Comparison of ENCODE assay signal across 17 cellular contexts in the genomic region with DNA sequence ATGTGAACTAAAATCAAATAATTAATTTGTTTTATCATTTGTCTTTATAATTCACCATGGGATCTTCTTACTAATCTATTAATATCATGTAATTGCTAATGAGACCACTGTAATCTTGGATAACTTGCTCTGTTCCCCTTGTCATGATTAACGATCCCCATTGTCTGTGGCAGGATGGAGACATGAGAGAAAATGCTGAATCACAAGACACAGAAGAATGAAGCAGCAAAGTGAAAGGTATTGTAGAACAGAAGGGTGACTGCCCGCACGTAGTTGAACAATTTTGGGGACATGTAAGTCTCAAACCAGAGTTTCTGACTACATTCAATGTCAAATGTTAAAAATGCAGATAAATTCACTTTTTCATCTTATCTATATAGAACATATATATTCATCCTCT.
DNase-seq lines count a peak whose midpoint lies in the region; ATAC-seq, FAIRE-seq and TF ChIP-seq lines count a peak whose summit lies in the region.
"Had no signal": no experiment of that assay in that cellular context is flagged by ENCODE, and none has a peak within 500 bp of the region (broad histone marks: within the 10 kb centered on the region; RNA-seq: fewer than 3 reads in every experiment).

No MANE protein-coding gene starts in this region.

- H3K27ac ChIP-seq in A549 (peak overlapping the region; percentile 51 to 59; a peak in 3 of 6 replicates), coronary artery (no peak overlapping the region)
- H3K27ac ChIP-seq: RWPE1 had no signal

- H3K9me3 ChIP-seq in A549 = no peaks in the 10 kb centered on the region

- no peak for TF ChIP-seq EP300 in A549 (IDR thresholded peaks at IDR 0.05)

- CTCF ChIA-PET in A549 (lab: Yijun Ruan, JAX) = no interaction called here

- WGBS in A549 (ENCODE audit: missing lambda C conversion rate) = 22% methylated on average over 3 of the region's 3 CpGs

- H3K4me1 Mint-ChIP-seq in brain = peaks cover 20% of the 10 kb centered on the region
- H3K4me1 Mint-ChIP-seq: B cell, T-cell had no signal

- no peaks in the 10 kb centered on the region for H3K9me3 Mint-ChIP-seq in brain

- DNase-seq in A549 (ENCODE audit: low read depth in 1 of 2, low spot score in 1 of 2) (peak in 1 of 2 experiments; percentile 23), H4 (ENCODE audit: low spot score) (peak; percentile 36), SHP77 treated with DMSO at 0.1 percent for 48 hours (lab: John Stamatoyannopoulos, UW) (peak; percentile 18), coronary artery (ENCODE audit: low spot score) (no peak), NCI-H2029 (lab: John Stamatoyannopoulos, UW) (no peak)
- DNase-seq: CD4-positive, alpha-beta T cell; GF-D8; NCI-H1105 treated with DMSO at 0.1 percent for 48 hours; NCI-H2081 treated with DMSO at 0.1 percent for 48 hours; NCI-H446 treated with DMSO at 0.1 percent for 48 hours; T-cell had no signal

- H3K27ac Mint-ChIP-seq in brain = peak overlapping the region in 2 of 5 experiments; percentile 17 to 75
- H3K27ac Mint-ChIP-seq: B cell; CD4-positive, alpha-beta T cell; T-cell had no signal

- 0 out of 3 replicates have a peak, but pooled peaks cover 3% of the 10 kb centered on the region for H3K4me1 ChIP-seq in A549

- H3K4me3 ChIP-seq in A549 = no peak overlapping the region
- H3K4me3 ChIP-seq in coronary artery = no peak overlapping the region

- H3K4me3 Mint-ChIP-seq in brain = peak overlapping the region in 3 of 5 experiments; percentile 16 to 75 (median 41)
- H3K4me3 Mint-ChIP-seq: B cell; CD4-positive, alpha-beta T cell; T-cell had no signal

- no peak for FAIRE-seq in A549 (lab: Jason Lieb, UNC)
- FAIRE-seq: HepG2 had no signal

- TF ChIP-seq RAD21 in A549 (conservative IDR thresholded peaks at IDR 0.05 in 1 of 2, IDR thresholded peaks at IDR 0.05 in 1 of 2) = no peak

- H3K4me2 ChIP-seq in A549 = peak overlapping the region; percentile 45

- no peaks in the 10 kb centered on the region for H3K27me3 Mint-ChIP-seq in brain
- H3K27me3 Mint-ChIP-seq: B cell; CD4-positive, alpha-beta T cell; T-cell had no signal

- TF ChIP-seq CTCF in A549 (IDR thresholded peaks at IDR 0.05) (no peak), brain (conservative IDR thresholded peaks at IDR 0.05) (no peak), coronary artery (IDR thresholded peaks at IDR 0.05) (no peak)

- no peak for ATAC-seq in A549
- no peak for ATAC-seq in HG03521 (IDR thresholded peaks at IDR 0.05; ENCODE audit: unreplicated experiment)
- ATAC-seq in HG02938 (IDR thresholded peaks at IDR 0.05; ENCODE audit: unreplicated experiment) = no peak
- ATAC-seq: HepG2, T-cell had no signal

- POLR2A ChIA-PET in A549 (lab: Yijun Ruan, JAX) = no interaction called here

- no peaks in the 10 kb centered on the region for H3K36me3 Mint-ChIP-seq in brain
- H3K36me3 Mint-ChIP-seq: T-cell had no signal

- no peak for TF ChIP-seq POLR2A in A549 (IDR thresholded peaks at IDR 0.05; ENCODE audit: low read length)

TF ChIP-seq in A549, 52 proteins besides CTCF, POLR2A, EP300 and RAD21:
- peak; percentile 9 for TF ChIP-seq MAFK (IDR thresholded peaks at IDR 0.05; ENCODE audit: partially characterized antibody)
- no peak for TF ChIP-seq ZFP36 (IDR thresholded peaks at IDR 0.05; ENCODE audit: borderline replicate concordance, partially characterized antibody)
TF ChIP-seq in A549: peak in this region for 1.

Comparison
In these comparisons a context has a peak if more than half of its experiments do, and no peak if none do; other contexts are left out.
1. DNase-seq: peak in H4 (single experiment) and SHP77 treated with DMSO at 0.1 percent for 48 hours (single experiment); none in coronary artery (single experiment) and NCI-H2029 (single experiment).
2. H3K27ac ChIP-seq: peak in A549 (2 of 2); none in coronary artery (0 of 2).